In the genomic region with DNA sequence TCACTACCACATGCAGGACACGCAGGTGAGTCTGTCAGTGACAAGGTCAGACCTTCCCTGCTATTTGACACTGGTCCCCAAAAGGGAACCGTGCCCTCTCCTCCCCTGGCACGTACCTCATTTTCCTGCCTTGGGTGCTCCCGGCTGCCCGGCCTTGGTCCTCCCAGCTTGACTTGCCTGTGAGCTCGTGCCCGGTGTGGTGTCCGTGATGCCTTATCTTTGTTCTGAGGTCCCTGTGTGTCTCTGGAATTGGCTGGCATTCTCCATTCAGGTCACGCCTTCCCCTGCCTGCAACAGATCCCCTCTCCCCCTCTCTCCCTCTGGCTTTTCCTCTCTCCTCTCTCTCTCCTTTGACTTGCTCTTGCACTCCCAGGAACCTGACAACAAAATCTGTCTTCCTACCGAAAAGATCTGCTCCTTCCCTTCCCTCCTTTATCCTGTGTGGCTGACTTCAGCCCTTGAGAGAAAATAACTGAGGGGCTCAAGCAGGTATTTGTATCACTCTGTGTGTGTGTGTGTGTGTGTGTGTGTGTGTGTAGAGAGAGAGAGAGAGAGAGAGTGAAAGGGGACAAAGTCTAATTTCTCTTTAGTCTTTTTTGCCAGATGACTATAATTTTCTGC, we compare ENCODE assay signal across 11 cellular contexts. TPM values are rescaled to one million over a fixed set of nuclear protein-coding genes. Genes with fewer than 3 reads are reported as not detected.
DNase-seq lines count a peak whose midpoint lies in the region; FAIRE-seq and TF ChIP-seq lines count a peak whose summit lies in the region.
"Had no signal": no experiment of that assay in that cellular context is flagged by ENCODE, and none has a peak within 500 bp of the region (broad histone marks: within the 10 kb centered on the region; RNA-seq: fewer than 3 reads in every experiment).

Gene MASP1, minus strand, starts transcription at position 226 of the 621 bp plus-strand sequence. Its CDS starts 105 bp downstream, at position 121.

- peak; percentile 68 for FAIRE-seq in H1 (lab: Jason Lieb, UNC)

- no peak for TF ChIP-seq POLR2A in H1 (IDR thresholded peaks at IDR 0.05; ENCODE audit: control extremely low read depth in 1 of 2, low read depth in 2 of 2, low read length in 2 of 2)

- H4K91ac ChIP-seq in H1 (replicated peaks; ENCODE audit: insufficient read length, low read length), result peak within 1 kb of the TSS; percentile 70

- DNase-seq in HFF-Myc (ENCODE audit: extremely low read depth, low read depth) (no peak), H1 (ENCODE audit: low read depth in 1 of 2, low spot score in 2 of 2) (no peak), SJCRH30 (no peak), HAP-1 (ENCODE audit: low spot score in 2 of 2) (no peak), dermis blood vessel endothelial cell (no peak)
- no peak for DNase-seq in CD4-positive, alpha-beta memory T cell
- DNase-seq: GDM1, natural killer cell had no signal

- peaks cover 0 to 3% (median under 1%) of the 10 kb centered on the region in 4 donors for H3K4me1 Mint-ChIP-seq in CD4-positive, alpha-beta memory T cell
- H3K4me1 Mint-ChIP-seq: natural killer cell had no signal

- H3K4ac ChIP-seq in H1 (replicated peaks; ENCODE audit: insufficient read length, low read depth, low read length), result no peak within 1 kb of the TSS

- H3K14ac ChIP-seq in H1 (ENCODE audit: insufficient read length), result no peak within 1 kb of the TSS

- H2AK5ac ChIP-seq in H1 (ENCODE audit: low read depth, low read length), result no peak within 1 kb of the TSS

- H3K36me3 ChIP-seq in H1 (ENCODE audit: control insufficient read depth in 2 of 4, insufficient read depth in 4 of 4, low read length in 3 of 4) (no peaks in the 10 kb centered on the region), liver (ENCODE audit: control insufficient read depth in 4 of 4, insufficient read depth in 3 of 4, low read depth in 1 of 4, low read length in 3 of 4) (no peaks in the 10 kb centered on the region), SJCRH30 (no peaks in the 10 kb centered on the region), HAP-1 (replicated peaks) (no peaks in the 10 kb centered on the region)
- H3K36me3 ChIP-seq in CD4-positive, alpha-beta memory T cell (ENCODE audit: insufficient read depth, low read length), result no peaks in the 10 kb centered on the region

- H3K56ac ChIP-seq in H1 (replicated peaks; ENCODE audit: insufficient read length, low read depth, low read length), result no peak within 1 kb of the TSS

- H3K79me1 ChIP-seq in H1 (ENCODE audit: low read depth, low read length), result no peaks in the 10 kb centered on the region

- H2AFZ ChIP-seq in H1 (ENCODE audit: low read length), result peak within 1 kb of the TSS; percentile 95

- no peaks in the 10 kb centered on the region for H3K79me2 ChIP-seq in H1 (ENCODE audit: control insufficient read depth in 1 of 2, insufficient read depth in 2 of 2, low read length in 2 of 2)

- H3K4me3 Mint-ChIP-seq in CD4-positive, alpha-beta memory T cell, result no peak within 1 kb of the TSS
- H3K4me3 Mint-ChIP-seq: natural killer cell had no signal

- no peaks in the 10 kb centered on the region for H3K36me3 Mint-ChIP-seq in CD4-positive, alpha-beta memory T cell
- H3K36me3 Mint-ChIP-seq: natural killer cell had no signal

- CTCF ChIA-PET in H1 (lab: Charles Lee; ENCODE audit: partially characterized antibody), result interaction anchor here (0.8 to 9.6 kb wide), 7 partner anchors 25 to 178 kb away, joined by 3 to 70 read pairs (median 3); no protein-coding TSS in a partner anchor
- CTCF ChIA-PET in CD4-positive, alpha-beta memory T cell (lab: Charles Lee; ENCODE audit: partially characterized antibody), result no interaction called here

- TF ChIP-seq CTCF in HFF-Myc (IDR thresholded peaks at IDR 0.05; ENCODE audit: low read depth, low read length, missing control alignments) (no peak), H1 (IDR thresholded peaks at IDR 0.05; ENCODE audit: control extremely low read depth in 1 of 3, insufficient read depth in 1 of 3, low read depth in 1 of 3, low read length in 3 of 3) (no peak), liver (IDR thresholded peaks at IDR 0.05; ENCODE audit: low read depth, low read length, missing input control) (no peak)

- H2BK20ac ChIP-seq in H1 (ENCODE audit: low read length), result peak within 1 kb of the TSS; percentile 80

- POLR2A ChIA-PET in H1 (lab: Charles Lee; ENCODE audit: partially characterized antibody), result interaction anchor here (0.6 to 1.6 kb wide), 5 partner anchors 16 to 107 kb away, joined by 3 to 4 read pairs (median 3); no protein-coding TSS in a partner anchor
- POLR2A ChIA-PET in CD4-positive, alpha-beta memory T cell (lab: Charles Lee; ENCODE audit: partially characterized antibody), result no interaction called here

- H4K20me1 ChIP-seq in H1 (replicated peaks in 1 of 2; ENCODE audit: control insufficient read depth in 1 of 2, insufficient read depth in 2 of 2, low read length in 2 of 2), result no peaks in the 10 kb centered on the region

- WGBS in H1 (ENCODE audit: extremely low coverage in 1 of 2, insufficient coverage in 1 of 2, insufficient read length in 1 of 2, insufficient replicate concordance in 2 of 2, low coverage in 1 of 2, low lambda C conversion rate in 2 of 2, missing lambda C conversion rate in 1 of 2), 2 experiments, result 6% methylated on average over 10 of the region's 10 CpGs; no CpG with 5 or more reads in 1 of the 2 experiments
- WGBS in liver, result 11% methylated on average over 10 of the region's 10 CpGs

- TF ChIP-seq EP300 in H1 (IDR thresholded peaks at IDR 0.05; ENCODE audit: borderline replicate concordance in 1 of 2, low read depth in 2 of 2, low read length in 2 of 2), result no peak

- no peak within 1 kb of the TSS for H4K5ac ChIP-seq in H1 (ENCODE audit: insufficient read length, low read depth, low read length)

- peak within 1 kb of the TSS; percentile 64 for H3K4me3 ChIP-seq in HFF-Myc (replicated peaks; ENCODE audit: low read depth, low read length)
- peak within 1 kb of the TSS; percentile 39 to 66 (median 59) for H3K4me3 ChIP-seq in H1 (ENCODE audit: extremely low read depth in 1 of 4, insufficient read depth in 2 of 4, low read depth in 3 of 4, low read length in 4 of 4)
- H3K4me3 ChIP-seq in liver (ENCODE audit: low read depth in 1 of 3, low read length in 3 of 3), result peak within 1 kb of the TSS; percentile 50 to 99 (median 86)
- peak within 1 kb of the TSS in 6 of 7 experiments; percentile 9 to 35 (median 22) for H3K4me3 ChIP-seq in skin epidermis
- H3K4me3 ChIP-seq in SJCRH30, result no peak within 1 kb of the TSS
- no peak within 1 kb of the TSS for H3K4me3 ChIP-seq in CD4-positive, alpha-beta memory T cell (ENCODE audit: low read length in 2 of 2)
- H3K4me3 ChIP-seq in HAP-1, result no peak within 1 kb of the TSS

- peak within 1 kb of the TSS; percentile 74; the same call in 1 of the 2 replicates for H2BK5ac ChIP-seq in H1 (ENCODE audit: low read depth, low read length)

- H3K27me3 ChIP-seq in H1 (replicated peaks in 1 of 4; ENCODE audit: control insufficient read depth in 3 of 4, extremely low read depth in 1 of 4, insufficient read depth in 3 of 4, low read length in 3 of 4) (peaks cover 0 to 3% (median 0%) of the 10 kb centered on the region in 4 experiments; a peak in 3 of 7 replicates), liver (ENCODE audit: control insufficient read depth in 4 of 4, insufficient read depth in 4 of 4, low read length in 3 of 4) (no peaks in the 10 kb centered on the region), SJCRH30 (no peaks in the 10 kb centered on the region), HAP-1 (ENCODE audit: low read depth) (no peaks in the 10 kb centered on the region)
- no peaks in the 10 kb centered on the region for H3K27me3 ChIP-seq in CD4-positive, alpha-beta memory T cell (ENCODE audit: insufficient read depth, low read length)

- peak within 1 kb of the TSS; percentile 77 for H2BK12ac ChIP-seq in H1 (ENCODE audit: low read depth, low read length)

- H3K23me2 ChIP-seq in H1 (ENCODE audit: low read depth, low read length), result peaks cover 9% of the 10 kb centered on the region

- no peak within 1 kb of the TSS for H3K23ac ChIP-seq in H1 (ENCODE audit: insufficient read length)

- peak within 1 kb of the TSS; percentile 82; the same call in 1 of the 2 replicates for H4K8ac ChIP-seq in H1 (ENCODE audit: extremely low read depth, insufficient read depth, low read length)

- intact Hi-C loops in CD4-positive, alpha-beta memory T cell (cut with micrococcal nuclease), result no loop called here

- H3K4me1 ChIP-seq in H1 (replicated peaks in 1 of 4; ENCODE audit: control insufficient read depth in 3 of 4, insufficient read depth in 4 of 4, low read length in 3 of 4), result peaks cover 3 to 16% (median 10%) of the 10 kb centered on the region in 4 experiments; a peak in 6 of 7 replicates
- H3K4me1 ChIP-seq in liver (ENCODE audit: control insufficient read depth in 4 of 4, insufficient read depth in 4 of 4, low read length in 3 of 4), result peaks cover 8 to 54% (median 35%) of the 10 kb centered on the region in 4 donors
- no peaks in the 10 kb centered on the region for H3K4me1 ChIP-seq in SJCRH30
- no peaks in the 10 kb centered on the region for H3K4me1 ChIP-seq in CD4-positive, alpha-beta memory T cell (ENCODE audit: insufficient read depth, low read length)
- peaks cover 3% of the 10 kb centered on the region; the same call in 1 of the 2 replicates for H3K4me1 ChIP-seq in HAP-1

- TF ChIP-seq RAD21 in H1 (IDR thresholded peaks at IDR 0.05 in 1 of 2, conservative IDR thresholded peaks at IDR 0.05 in 1 of 2; ENCODE audit: low read depth in 2 of 2, low read length in 2 of 2) (0 out of 4 replicates have a peak, but pooled peaks of 1 of the 2 experiments have one; percentile 8), liver (IDR thresholded peaks at IDR 0.05) (peak in 1 of 2 donors; percentile 22)

- no peak within 1 kb of the TSS for H3K27ac Mint-ChIP-seq in CD4-positive, alpha-beta memory T cell
- H3K27ac Mint-ChIP-seq: natural killer cell had no signal

- in situ Hi-C loops in HAP-1 (cut with MboI; ENCODE audit: low sequenced_read_pairs), result no loop called here

- peak within 1 kb of the TSS; percentile 95 to 100 for H3K4me2 ChIP-seq in H1 (ENCODE audit: insufficient read depth in 1 of 2, low read depth in 2 of 2, low read length in 2 of 2)

- H2BK15ac ChIP-seq in H1 (ENCODE audit: low read length), result peak within 1 kb of the TSS; percentile 76; the same call in 1 of the 2 replicates

- peak within 1 kb of the TSS in 3 of 4 experiments; percentile 21 to 52 (median 36); a peak in 5 of 7 replicates for H3K9ac ChIP-seq in H1 (replicated peaks in 1 of 4; ENCODE audit: extremely low read depth in 1 of 4, low read depth in 3 of 4, low read length in 3 of 4)
- H3K9ac ChIP-seq in liver (ENCODE audit: low read depth in 1 of 2, low read length in 2 of 2), result peak within 1 kb of the TSS; percentile 89 to 97

- H3K27ac ChIP-seq in H1 (ENCODE audit: low read depth, low read length), result no peak within 1 kb of the TSS
- peak within 1 kb of the TSS; percentile 97 to 99 for H3K27ac ChIP-seq in liver (ENCODE audit: low read depth in 1 of 2, low read length in 2 of 2)
- peak within 1 kb of the TSS in 19 of 21 experiments; percentile 20 to 86 (median 70) for H3K27ac ChIP-seq in skin epidermis
- no peak within 1 kb of the TSS for H3K27ac ChIP-seq in SJCRH30
- H3K27ac ChIP-seq in CD4-positive, alpha-beta memory T cell (ENCODE audit: low read depth, low read length), result no peak within 1 kb of the TSS

- H3K18ac ChIP-seq in H1 (ENCODE audit: extremely low read depth, low read length), result peak within 1 kb of the TSS; percentile 86

- peak within 1 kb of the TSS; percentile 73 for H2BK120ac ChIP-seq in H1 (replicated peaks; ENCODE audit: low read depth, low read length)

- H3K9me3 Mint-ChIP-seq in CD4-positive, alpha-beta memory T cell, result peaks cover 0 to 2% (median 0%) of the 10 kb centered on the region in 8 donors
- H3K9me3 Mint-ChIP-seq: natural killer cell had no signal

- no peaks in the 10 kb centered on the region for H3K9me3 ChIP-seq in H1 (ENCODE audit: insufficient read depth in 2 of 2, low read depth in 1 of 2, low read length in 1 of 2)
- H3K9me3 ChIP-seq in liver (ENCODE audit: control insufficient read depth in 4 of 4, low read length in 3 of 4), result no peaks in the 10 kb centered on the region
- H3K9me3 ChIP-seq in SJCRH30 (replicated peaks), result no peaks in the 10 kb centered on the region
- no peaks in the 10 kb centered on the region for H3K9me3 ChIP-seq in CD4-positive, alpha-beta memory T cell (ENCODE audit: control insufficient read depth in 1 of 2, low read length in 2 of 2)
- no peaks in the 10 kb centered on the region for H3K9me3 ChIP-seq in HAP-1

- H3K27me3 Mint-ChIP-seq in CD4-positive, alpha-beta memory T cell, result peaks cover 12 to 27% of the 10 kb centered on the region in 2 donors

RNA-seq across cellular contexts. Expression of gene MASP1, which starts in this region (rescaled TPM):
- 2.7 and 3.2 TPM in 2 replicates for total RNA-seq in H1 (2021; fragmentation: NEBNext Ultra II Directional; extraction: Animal tissue kit (Norgen Biotek cat#: 25700))
- polyA plus RNA-seq in H1 (2011; rRNA removed) (3.5 and 5.8 TPM in 2 replicates), liver (10 to 100 TPM; 53.2 to 64.2 TPM)
- polyA plus RNA-seq in H1 (2011; cell fraction: cytosol; rRNA removed), result 4.7 TPM
- 4.2 TPM for polyA plus RNA-seq in H1 (2011; cell fraction: nucleus; rRNA removed)
- polyA plus RNA-seq in H1 (2012, experiment 1 of 2), result 1.6 to 2.8 TPM (median 1.8 TPM) in 4 replicates
- polyA plus RNA-seq in H1 (2012, experiment 2 of 2), result 1.0 TPM
- polyA plus RNA-seq in H1 (2013, experiment 1 of 2), result 3.5 TPM
- 3.8 TPM for polyA plus RNA-seq in H1 (2013, experiment 2 of 2)
- 8.3 and 8.4 TPM in 2 replicates for polyA minus RNA-seq in H1 (2011; rRNA and poly(A)+ RNA removed)
- 3.3 TPM for polyA minus RNA-seq in H1 (2011; cell fraction: cytosol; rRNA and poly(A)+ RNA removed)
- polyA minus RNA-seq in H1 (2011; cell fraction: nucleus; rRNA and poly(A)+ RNA removed), result 5.1 TPM
- total RNA-seq in liver (10 to 100 TPM; 83.4 to 83.8 TPM), dermis blood vessel endothelial cell (0.68 and 2.3 TPM in 2 replicates)
- total RNA-seq in SJCRH30 (2014; rRNA removed; shearing (Covaris generic)), result 0.34 TPM in 1 of 2 replicates, not detected in the other
- not detected for total RNA-seq in CD4-positive, alpha-beta memory T cell
- not detected for polyA plus RNA-seq in CD4-positive, alpha-beta memory T cell
- total RNA-seq: natural killer cell; T-helper 2 cell treated with Interferon-gamma antibody and Interleukin-4, amounts not matched to agents 100 ng/mL and 5 ng/mL, for 36 hours had no signal

Comparison
In these comparisons a context has a peak if more than half of its experiments do, and no peak if none do; other contexts are left out.
1. RNA of gene MASP1 (total RNA-seq): 83.4 to 83.8 TPM in liver; 2.7 to 3.2 TPM in H1, 0.68 to 2.3 TPM in dermis blood vessel endothelial cell, 0.34 TPM in SJCRH30 and not detected in CD4-positive, alpha-beta memory T cell; every median in the first group is over 10 times any median in the second.
2. RNA of gene MASP1 (polyA plus RNA-seq): 53.2 to 64.2 TPM in liver; 1.0 to 5.8 TPM in H1 and not detected in CD4-positive, alpha-beta memory T cell; every median in the first group is over 4 times any median in the second.
3. H3K4me3 ChIP-seq: peak in HFF-Myc (single experiment), H1 (4 of 4), liver (3 of 3) and skin epidermis (6 of 7); none in SJCRH30 (single experiment), CD4-positive, alpha-beta memory T cell (0 of 2) and HAP-1 (single experiment).
4. H3K27ac ChIP-seq: peak in liver (2 of 2) and skin epidermis (19 of 21); none in H1 (single experiment), SJCRH30 (single experiment) and CD4-positive, alpha-beta memory T cell (single experiment).